In the genomic region with DNA sequence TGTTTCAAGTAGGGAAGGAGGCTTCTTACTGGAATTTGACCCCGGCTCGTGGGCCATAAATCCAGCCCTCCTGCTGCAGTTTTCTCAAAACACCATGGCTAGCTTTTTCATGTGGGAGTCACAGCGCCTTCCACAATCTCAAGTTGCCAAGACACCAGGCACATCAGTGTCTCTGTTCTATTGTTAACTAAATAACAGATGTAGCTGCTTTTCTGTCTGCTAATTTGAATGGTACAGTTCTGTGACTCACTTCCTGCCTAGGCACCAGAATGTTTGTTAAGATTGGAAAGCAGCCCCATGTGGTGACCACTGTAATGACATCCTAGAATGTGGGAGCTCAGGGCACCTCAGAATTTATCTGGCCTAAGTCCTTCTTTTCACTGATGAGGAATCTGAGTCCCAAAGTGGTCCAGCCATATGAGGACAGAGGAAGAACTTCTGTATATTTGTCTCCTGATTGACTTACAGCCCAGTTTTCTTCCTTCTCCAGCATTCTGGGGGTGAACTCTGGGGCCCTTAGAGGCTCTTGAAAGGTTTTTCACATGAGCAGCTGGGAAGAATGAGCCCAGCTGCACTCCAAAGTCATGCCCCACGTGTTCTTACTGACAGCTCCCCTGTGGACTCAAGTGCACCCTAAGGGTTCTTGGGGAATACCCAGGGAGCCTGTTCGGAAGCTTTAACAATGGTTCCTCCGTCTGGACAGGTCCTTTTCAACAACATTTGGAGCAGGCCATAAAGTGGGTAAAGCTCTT, we compare ENCODE assay signal across 8 cellular contexts. TPM values are rescaled to one million over a fixed set of nuclear protein-coding genes. Genes with fewer than 3 reads are reported as not detected.
DNase-seq lines count a peak whose midpoint lies in the region; ATAC-seq and TF ChIP-seq lines count a peak whose summit lies in the region.

No MANE protein-coding gene starts in this region.

- H3K36me3 Mint-ChIP-seq in H9 (ENCODE audit: insufficient read depth in 1 of 3, low read depth in 3 of 3) (peaks cover 35 to 91% (median 76%) of the 10 kb centered on the region in 3 experiments; a peak in 6 of 7 replicates), glutamatergic neuron (ENCODE audit: unreplicated experiment) (no peaks in the 10 kb centered on the region)
- H3K36me3 Mint-ChIP-seq in activated T-helper 17 cell treated with anti-CD3 and anti-CD28 coated beads, Interleukin-2, amount 50 U/mL, for 72 hours (ENCODE audit: low read depth): peaks cover 100% of the 10 kb centered on the region

- no peak overlapping the region for H2BK5ac ChIP-seq in H9 (ENCODE audit: insufficient read length, low read length)

- H3K14ac ChIP-seq in H9 (ENCODE audit: insufficient read depth, low read length): no peak overlapping the region

- no peak overlapping the region; the same call in none of the 2 replicates for H3K4ac ChIP-seq in H9 (ENCODE audit: low read depth, low read length)

- H3F3A ChIP-seq in MM.1S (ENCODE audit: insufficient read depth, low read length): peaks cover 17% of the 10 kb centered on the region

- no peak overlapping the region for H2BK120ac ChIP-seq in H9 (ENCODE audit: low read depth, low read length, poor library complexity, severe bottlenecking)

- H3K27ac ChIP-seq in H9 (ENCODE audit: insufficient read length, low read depth, low read length) (peak overlapping the region; percentile 41), MM.1S (ENCODE audit: low read length) (peak overlapping the region; percentile 66; the same call in 1 of the 2 replicates)

- no peak overlapping the region for H2BK15ac ChIP-seq in H9 (ENCODE audit: low read depth, low read length)

- H3K36me3 ChIP-seq in MM.1S (replicated peaks; ENCODE audit: insufficient read depth, low read length): no peaks in the 10 kb centered on the region

- no peak overlapping the region for H4K8ac ChIP-seq in H9 (replicated peaks; ENCODE audit: insufficient read length, low read depth, low read length)

- H3K4me3 ChIP-seq in MM.1S (ENCODE audit: low read length): no peak overlapping the region

- H3K4me2 ChIP-seq in H9 (ENCODE audit: insufficient read depth, insufficient read length, low read length) (no peak overlapping the region), MM.1S (ENCODE audit: low read depth, low read length) (no peak overlapping the region)

- no peak overlapping the region for H2BK12ac ChIP-seq in H9 (ENCODE audit: insufficient read length, low read depth, low read length)

- H3K9me3 Mint-ChIP-seq in H9: no peaks in the 10 kb centered on the region
- H3K9me3 Mint-ChIP-seq in activated T-helper 17 cell treated with anti-CD3 and anti-CD28 coated beads, Interleukin-2, amount 50 U/mL, for 72 hours: no peaks in the 10 kb centered on the region
- peaks cover 2% of the 10 kb centered on the region for H3K9me3 Mint-ChIP-seq in glutamatergic neuron (ENCODE audit: unreplicated experiment)

- no peak overlapping the region for H4K5ac ChIP-seq in H9 (ENCODE audit: insufficient read length, low read depth, low read length)

- H2AK5ac ChIP-seq in H9 (ENCODE audit: insufficient read length, low read length): no peak overlapping the region

- H4K91ac ChIP-seq in H9 (ENCODE audit: insufficient read length, low read depth, low read length): peak overlapping the region; percentile 71

- TF ChIP-seq CTCF in H9 (conservative IDR thresholded peaks at IDR 0.05) (peak; percentile 52), MM.1S (IDR thresholded peaks at IDR 0.05; ENCODE audit: low read length) (peak; percentile 32), glutamatergic neuron (IDR thresholded peaks at IDR 0.05; ENCODE audit: partially characterized antibody, unreplicated experiment) (peak; percentile 36)

- peak; percentile 77 for ATAC-seq in activated T-helper 17 cell treated with anti-CD3 and anti-CD28 coated beads, Interleukin-2, amount 50 U/mL, for 72 hours (replicated peaks)
- peak; percentile 85 for ATAC-seq in stimulated activated naive CD8-positive, alpha-beta T cell treated with anti-CD3 and anti-CD28 coated beads, Interleukin-15, Interleukin-2, amounts not matched to agents 100 U/mL and 50 U/mL, for 24 hours

- no peak overlapping the region for H2BK20ac ChIP-seq in H9 (ENCODE audit: low read depth, low read length, poor library complexity, severe bottlenecking)

- no peaks in the 10 kb centered on the region for H3K9me2 ChIP-seq in MM.1S (replicated peaks; ENCODE audit: insufficient read depth, low read length)

- H3K4me1 ChIP-seq in H9 (ENCODE audit: insufficient read depth, low read length): peaks cover 4% of the 10 kb centered on the region; the same call in 1 of the 2 replicates
- peaks cover 38% of the 10 kb centered on the region for H3K4me1 ChIP-seq in MM.1S (ENCODE audit: low read length)

- H4K20me1 ChIP-seq in H9 (ENCODE audit: control insufficient read depth, insufficient read depth, insufficient read length) (no peaks in the 10 kb centered on the region), MM.1S (ENCODE audit: insufficient read depth, low read length) (no peaks in the 10 kb centered on the region)

- no peak overlapping the region for H3K9ac ChIP-seq in H9 (ENCODE audit: extremely low read depth, insufficient read length, low read length)
- H3K9ac ChIP-seq in MM.1S (ENCODE audit: low read length): no peak overlapping the region

- H3K18ac ChIP-seq in H9 (ENCODE audit: insufficient read length, low read depth, low read length): no peak overlapping the region

- no peak overlapping the region for H3T11ph ChIP-seq in H9 (ENCODE audit: low read length)

- H3K4me3 Mint-ChIP-seq in H9 (no peak overlapping the region), glutamatergic neuron (ENCODE audit: unreplicated experiment) (no peak overlapping the region)
- peak overlapping the region; percentile 10 for H3K4me3 Mint-ChIP-seq in activated T-helper 17 cell treated with anti-CD3 and anti-CD28 coated beads, Interleukin-2, amount 50 U/mL, for 72 hours

- H3K9me3 ChIP-seq in H9 (ENCODE audit: control insufficient read depth, low read depth, low read length): no peaks in the 10 kb centered on the region
- H3K9me3 ChIP-seq in MM.1S (replicated peaks; ENCODE audit: insufficient read depth, low read length): no peaks in the 10 kb centered on the region

- H3K27me3 Mint-ChIP-seq in H9 (ENCODE audit: low read depth) (no peaks in the 10 kb centered on the region), glutamatergic neuron (ENCODE audit: unreplicated experiment) (no peaks in the 10 kb centered on the region)
- no peaks in the 10 kb centered on the region for H3K27me3 Mint-ChIP-seq in activated T-helper 17 cell treated with anti-CD3 and anti-CD28 coated beads, Interleukin-2, amount 50 U/mL, for 72 hours

- H3K56ac ChIP-seq in H9 (ENCODE audit: insufficient read length, low read depth, low read length): no peak overlapping the region

- no CpG with 5 or more reads among the region's 6 CpGs for WGBS in H9 (ENCODE audit: extremely low coverage, insufficient read length, low lambda C conversion rate)

- H3K27me3 ChIP-seq in H9 (ENCODE audit: insufficient read depth, low read length) (no peaks in the 10 kb centered on the region), MM.1S (replicated peaks; ENCODE audit: insufficient read depth, low read length) (no peaks in the 10 kb centered on the region)

- no peaks in the 10 kb centered on the region for H3K79me1 ChIP-seq in H9 (ENCODE audit: insufficient read depth, low read depth, low read length, poor library complexity, severe bottlenecking)

- peak; percentile 25 for DNase-seq in SIG-M5 treated with dmso at 0.1 percent for 504 hours (lab: John Stamatoyannopoulos, UW; ENCODE audit: unreplicated experiment)
- DNase-seq in SIG-M5 (lab: John Stamatoyannopoulos, UW): no peak
- peak; percentile 35 for DNase-seq in H9
- DNase-seq in MM.1S: peak; percentile 68
- DNase-seq in glutamatergic neuron: no peak
- peak; percentile 31 for DNase-seq in stimulated activated naive CD8-positive, alpha-beta T cell treated with anti-CD3 and anti-CD28 coated beads, Interleukin-15, Interleukin-2, amounts not matched to agents 100 U/mL and 50 U/mL, for 24 hours
- no peak for DNase-seq in NCI-H446 (lab: John Stamatoyannopoulos, UW)

- H3K27ac Mint-ChIP-seq in H9 (peak overlapping the region; percentile 25 to 93 (median 47); a peak in 3 of 7 replicates), glutamatergic neuron (ENCODE audit: unreplicated experiment) (peak overlapping the region; percentile 77)
- H3K27ac Mint-ChIP-seq in activated T-helper 17 cell treated with anti-CD3 and anti-CD28 coated beads, Interleukin-2, amount 50 U/mL, for 72 hours: peak overlapping the region; percentile 42

- H3K4me1 Mint-ChIP-seq in H9 (peaks cover 21 to 26% of the 10 kb centered on the region in 2 experiments), glutamatergic neuron (ENCODE audit: low read depth, unreplicated experiment) (peaks cover 38% of the 10 kb centered on the region)
- H3K4me1 Mint-ChIP-seq in activated T-helper 17 cell treated with anti-CD3 and anti-CD28 coated beads, Interleukin-2, amount 50 U/mL, for 72 hours: peaks cover 9% of the 10 kb centered on the region

- H3K79me2 ChIP-seq in H9 (ENCODE audit: insufficient read depth, low read length): no peaks in the 10 kb centered on the region
- no peaks in the 10 kb centered on the region for H3K79me2 ChIP-seq in MM.1S (ENCODE audit: low read length)

- H3K23me2 ChIP-seq in H9 (ENCODE audit: insufficient read length, low read depth, low read length, poor library complexity, severe bottlenecking): no peaks in the 10 kb centered on the region

- H2AFZ ChIP-seq in H9 (ENCODE audit: low read length) (no peak overlapping the region), MM.1S (ENCODE audit: low read length) (no peak overlapping the region)

- H3K23ac ChIP-seq in H9 (ENCODE audit: insufficient read length, low read depth, low read length): no peak overlapping the region

RNA-seq across cellular contexts. Expression of a gene that starts 27.5 kb away (rescaled TPM):
- total RNA-seq in H9 (2021) (10.3 and 11.7 TPM in 2 replicates), glutamatergic neuron (ENCODE audit: unreplicated experiment) (6.7 TPM)
- 1 to 10 TPM in 1 of 2 donors, under 1 TPM in 1; 0.78 to 2.0 TPM for total RNA-seq in activated T-helper 17 cell treated with anti-CD3 and anti-CD28 coated beads, Interleukin-2, amount 50 U/mL, for 72 hours

RNA-seq across cellular contexts. Expression of a gene that starts 33.9 kb away (rescaled TPM):
- total RNA-seq in H9 (2021) (83.5 and 86.4 TPM in 2 replicates), glutamatergic neuron (ENCODE audit: unreplicated experiment) (19.3 TPM)
- total RNA-seq in activated T-helper 17 cell treated with anti-CD3 and anti-CD28 coated beads, Interleukin-2, amount 50 U/mL, for 72 hours: 10 to 100 TPM; 71.4 to 98.0 TPM

Comparison
In these comparisons a context has a peak if more than half of its experiments do, and no peak if none do; other contexts are left out.
1. DNase-seq: peak in SIG-M5 treated with dmso at 0.1 percent for 504 hours (single experiment), H9 (single experiment), MM.1S (single experiment) and stimulated activated naive CD8-positive, alpha-beta T cell treated with anti-CD3 and anti-CD28 coated beads, Interleukin-15, Interleukin-2, amounts not matched to agents 100 U/mL and 50 U/mL, for 24 hours (single experiment); none in SIG-M5 (single experiment), glutamatergic neuron (single experiment) and NCI-H446 (0 of 2).
2. Peak in every context shown above with its lines, with median percentiles within 50 percentile points of each other: H3K27ac Mint-ChIP-seq and CTCF ChIP-seq.